8 cellular contexts compared by ENCODE assay signal in genomic region chr6:116059713-116060571, GRCh38. TPM values are rescaled to one million over a fixed set of nuclear protein-coding genes. Genes with fewer than 3 reads are reported as not detected.
DNase-seq lines count a peak whose midpoint lies in the region; ATAC-seq and TF ChIP-seq lines count a peak whose summit lies in the region.

No MANE protein-coding gene starts in this region.

- H3K36me3 ChIP-seq in GM06990 (ENCODE audit: control insufficient read depth, insufficient read depth, low read length) (no peaks in the 10 kb centered on the region), spleen (no peaks in the 10 kb centered on the region)

- TF ChIP-seq CTCF in GM06990 (IDR thresholded peaks at IDR 0.05; ENCODE audit: insufficient read depth, low read length, poor library complexity, severe bottlenecking), result no peak
- no peak for TF ChIP-seq CTCF in NB4 (IDR thresholded peaks at IDR 0.05; ENCODE audit: low read depth, low read length)
- no peak for TF ChIP-seq CTCF in fibroblast of mammary gland (conservative IDR thresholded peaks at IDR 0.05; ENCODE audit: control insufficient read depth, insufficient read depth, low read depth, low read length)
- no peak for TF ChIP-seq CTCF in spleen (IDR thresholded peaks at IDR 0.05 in 8 of 11, conservative IDR thresholded peaks at IDR 0.05 in 3 of 11)

- H3K4me1 ChIP-seq in spleen, result no peaks in the 10 kb centered on the region

- H3K9me3 ChIP-seq in spleen, result no peaks in the 10 kb centered on the region

- 66 to 82% (median 78%) methylated on average over 11 to 13 of the region's 13 CpGs for WGBS in spleen, 5 donors

- H3K4me3 ChIP-seq in GM06990 (replicated peaks; ENCODE audit: low read depth, low read length) (peak overlapping the region; percentile 54), NB4 (ENCODE audit: low read depth, low read length) (no peak overlapping the region), fibroblast of mammary gland (ENCODE audit: control insufficient read depth, low read depth, low read length) (peak overlapping the region; percentile 25), spleen (peak overlapping the region in 5 of 8 donors; percentile 15 to 53 (median 28))

- TF ChIP-seq POLR2A in NB4 (IDR thresholded peaks at IDR 0.05; ENCODE audit: extremely low read depth, insufficient read length) (no peak), spleen (IDR thresholded peaks at IDR 0.05) (no peak)

- intact Hi-C loops in spleen (cut with DNase I; ENCODE audit: low total_unique reads), result no loop called here

- H3K27ac ChIP-seq in spleen, result peak overlapping the region in 6 of 8 donors; percentile 35 to 74 (median 58)

- peak; percentile 40 for DNase-seq in GM06990 (ENCODE audit: extremely low read depth, insufficient read length)
- peak; percentile 69 for DNase-seq in NB4 (ENCODE audit: low read depth)
- peak; percentile 7 for DNase-seq in fibroblast of mammary gland (ENCODE audit: low read depth)
- no peak for DNase-seq in spleen
- no peak for DNase-seq in SHP77 (lab: John Stamatoyannopoulos, UW)
- DNase-seq in HuH-7 (ENCODE audit: low spot score), result no peak
- no peak for DNase-seq in T-helper 9 cell

- no peaks in the 10 kb centered on the region for H3K27me3 ChIP-seq in GM06990 (replicated peaks; ENCODE audit: control insufficient read depth, insufficient read depth, low read length)
- H3K27me3 ChIP-seq in spleen (replicated peaks in 1 of 7), result no peaks in the 10 kb centered on the region

- ATAC-seq in GM21825 (IDR thresholded peaks at IDR 0.05; ENCODE audit: unreplicated experiment), result peak; percentile 56

RNA-seq across cellular contexts. Expression of gene FRK, which starts 0.7 kb away (rescaled TPM):
- total RNA-seq in spleen, result 1 to 10 TPM in 4 of 7 donors, under 1 TPM in 3; 0.54 to 2.8 (median 1.1) TPM
- polyA plus RNA-seq in spleen, result under 1 TPM; 0.20 to 0.26 (median 0.20) TPM

RNA-seq across cellular contexts. Expression of gene NT5DC1, which starts 40.7 kb away (rescaled TPM):
- total RNA-seq in spleen, result 10 to 100 TPM; 11.3 to 47.5 (median 37.1) TPM
- 1 to 10 TPM; 7.4 to 9.1 (median 7.5) TPM for polyA plus RNA-seq in spleen

Comparison
In these comparisons a context has a peak if more than half of its experiments do, and no peak if none do; other contexts are left out.
1. DNase-seq: peak in GM06990 (single experiment), NB4 (single experiment) and fibroblast of mammary gland (single experiment); none in spleen (single experiment), SHP77 (0 of 2), HuH-7 (single experiment) and T-helper 9 cell (single experiment).